In genomic region chr7:97118306-97118917, GRCh38 we compare ENCODE assay signal across 8 cellular contexts. TPM values are rescaled to one million over a fixed set of nuclear protein-coding genes. Genes with fewer than 3 reads are reported as not detected.
DNase-seq lines count a peak whose midpoint lies in the region; TF ChIP-seq lines count a peak whose summit lies in the region.

No MANE protein-coding gene starts in this region.

- DNase-seq in H7, result no peak
- DNase-seq in RPMI8226, result peak; percentile 24
- DNase-seq in fibroblast of lung (ENCODE audit: low read depth in 2 of 2), result peak in 1 of 2 donors; percentile 9
- DNase-seq in retinal pigment epithelial cell (ENCODE audit: low read depth), result no peak
- DNase-seq in NCI-H146 treated with DMSO at 0.1 percent for 48 hours (lab: John Stamatoyannopoulos, UW; ENCODE audit: unreplicated experiment), result no peak
- no peak for DNase-seq in A172 (ENCODE audit: low spot score)
- DNase-seq in putamen (ENCODE audit: low spot score), result no peak
- no peak for DNase-seq in middle frontal gyrus (ENCODE audit: extremely low spot score, low spot score)

- no peaks in the 10 kb centered on the region for H3K4me1 ChIP-seq in fibroblast of lung (ENCODE audit: control insufficient read depth, extremely low read depth, insufficient read depth, low read length)

- H2AFZ ChIP-seq in fibroblast of lung (ENCODE audit: low read length), result no peak overlapping the region

- TF ChIP-seq CTCF in fibroblast of lung (conservative IDR thresholded peaks at IDR 0.05 in 1 of 2, IDR thresholded peaks at IDR 0.05 in 1 of 2; ENCODE audit: low read depth in 1 of 2, low read length in 2 of 2) (no peak), retinal pigment epithelial cell (conservative IDR thresholded peaks at IDR 0.05; ENCODE audit: low read depth, low read length) (no peak)

- H3K36me3 ChIP-seq in H7 (replicated peaks; ENCODE audit: control insufficient read depth, insufficient read depth, low read length) (no peaks in the 10 kb centered on the region), fibroblast of lung (ENCODE audit: control insufficient read depth, insufficient read depth, low read length) (no peaks in the 10 kb centered on the region)

- no peaks in the 10 kb centered on the region for H3K79me2 ChIP-seq in fibroblast of lung (ENCODE audit: control insufficient read depth, insufficient read depth, low read length)

- H3K27me3 ChIP-seq in H7 (ENCODE audit: control insufficient read depth, insufficient read depth, low read length), result no peaks in the 10 kb centered on the region
- no peaks in the 10 kb centered on the region for H3K27me3 ChIP-seq in fibroblast of lung (ENCODE audit: control insufficient read depth, insufficient read depth, low read length)

- peak overlapping the region; percentile 67 for H3K4me2 ChIP-seq in fibroblast of lung (ENCODE audit: extremely low read depth, insufficient read depth, low read length)

- H3K9me3 ChIP-seq in fibroblast of lung (ENCODE audit: control insufficient read depth, insufficient read depth, low read depth, low read length), result no peaks in the 10 kb centered on the region

- H3K4me3 ChIP-seq in H7 (ENCODE audit: insufficient read depth, low read depth, low read length) (peak overlapping the region; percentile 88), fibroblast of lung (replicated peaks in 1 of 4; ENCODE audit: control extremely low read depth in 1 of 4, insufficient read depth in 1 of 4, low read depth in 3 of 4, low read length in 4 of 4) (peak overlapping the region; percentile 80 to 87 (median 82)), retinal pigment epithelial cell (ENCODE audit: low read length) (peak overlapping the region; percentile 83)

- H3K9ac ChIP-seq in fibroblast of lung (ENCODE audit: insufficient read depth, low read length), result no peak overlapping the region

- no peaks in the 10 kb centered on the region for H4K20me1 ChIP-seq in fibroblast of lung (ENCODE audit: control insufficient read depth, extremely low read depth, insufficient read depth, low read length)

- H3K27ac ChIP-seq in fibroblast of lung (ENCODE audit: insufficient read depth, low read length), result no peak overlapping the region

RNA-seq across cellular contexts. Expression of gene SDHAF3, which starts 0.9 kb away (rescaled TPM):
- 31.3 and 41.3 TPM in 2 replicates for total RNA-seq in H7 (2014; rRNA removed; shearing (Covaris generic))
- 7.3 and 8.7 TPM in 2 replicates for total RNA-seq in fibroblast of lung
- 12.6 and 16.4 TPM in 2 replicates for polyA plus RNA-seq in fibroblast of lung
- 20.9 and 24.3 TPM in 2 replicates for polyA plus RNA-seq in fibroblast of lung (2012)
- 1.8 and 2.4 TPM in 2 replicates for polyA minus RNA-seq in fibroblast of lung (ENCODE audit: low replicate concordance)
- total RNA-seq in A172 (2014; rRNA removed; shearing (Covaris generic)), result 8.4 and 11.7 TPM in 2 replicates
